8 cellular contexts compared by ENCODE assay signal in genomic region chr22:24952837-24953293, GRCh38. TPM values are rescaled to one million over a fixed set of nuclear protein-coding genes. Genes with fewer than 3 reads are reported as not detected.
DNase-seq lines count a peak whose midpoint lies in the region; ATAC-seq, FAIRE-seq and TF ChIP-seq lines count a peak whose summit lies in the region.

No MANE protein-coding gene starts in this region.

- intact Hi-C loops in GM12878 (cut with micrococcal nuclease; ENCODE audit: unreplicated experiment) (loop anchor here (1.0 kb wide), 1 partner anchor 95 kb away; no protein-coding TSS in a partner anchor), sciatic nerve (cut with DNase I) (loop anchor here (5.0 kb wide), 1 partner anchor 99 kb away; no protein-coding TSS in a partner anchor)

- CTCF ChIA-PET in GM12878 (lab: Yijun Ruan, JAX): no interaction called here

- in situ Hi-C loops in GM12878 (cut with MboI): no loop called here

- TF ChIP-seq POLR2A in GM12878 (IDR thresholded peaks at IDR 0.05; ENCODE audit: low read depth, low read length): no peak

- H3K36me3 ChIP-seq in GM12878 (ENCODE audit: control insufficient read depth in 2 of 2, insufficient read depth in 2 of 2, low read length in 1 of 2): no peaks in the 10 kb centered on the region

- DNase-seq in DMS53 (lab: John Stamatoyannopoulos, UW): peak; percentile 75
- no peak for DNase-seq in DMS53 treated with DMSO at 0.1 percent for 48 hours (lab: John Stamatoyannopoulos, UW; ENCODE audit: unreplicated experiment)
- DNase-seq in NCI-H1105 treated with DMSO at 0.1 percent for 48 hours (lab: John Stamatoyannopoulos, UW): peak; percentile 54
- no peak for DNase-seq in GM12878 (ENCODE audit: low read depth, low spot score)
- peak; percentile 73 for DNase-seq in sciatic nerve (ENCODE audit: low spot score)

- no peak for FAIRE-seq in GM12878 (lab: Jason Lieb, UNC)

- no peak for TF ChIP-seq RAD21 in GM12878 (IDR thresholded peaks at IDR 0.05; ENCODE audit: insufficient read depth, low read depth, low read length)

- 11% methylated on average over 21 of the region's 29 CpGs for WGBS in GM12878 (ENCODE audit: insufficient coverage, insufficient replicate concordance, low lambda C conversion rate, missing lambda C conversion rate)

- ATAC-seq in GM12878 (no peak), sciatic nerve (peak; percentile 20), HG02973 (IDR thresholded peaks at IDR 0.05; ENCODE audit: unreplicated experiment) (no peak), HG03175 (IDR thresholded peaks at IDR 0.05; ENCODE audit: unreplicated experiment) (no peak)

- peak overlapping the region; percentile 88; the same call in 1 of the 2 replicates for H2AFZ ChIP-seq in GM12878 (ENCODE audit: control insufficient read depth, low read depth, low read length)

- no peak for TF ChIP-seq EP300 in GM12878 (IDR thresholded peaks at IDR 0.05; ENCODE audit: borderline replicate concordance in 1 of 2, control insufficient read depth in 1 of 2, low read depth in 2 of 2, low read length in 2 of 2)

- H3K79me2 ChIP-seq in GM12878 (ENCODE audit: control insufficient read depth, insufficient read depth, low read length): no peaks in the 10 kb centered on the region

- TF ChIP-seq CTCF in GM12878 (IDR thresholded peaks at IDR 0.05 in 2 of 3, conservative IDR thresholded peaks at IDR 0.05 in 1 of 3; ENCODE audit: control insufficient read depth in 2 of 3, extremely low read depth in 1 of 3, insufficient read depth in 1 of 3, low read depth in 3 of 3, low read length in 3 of 3): no peak

- no peak overlapping the region for H3K9ac ChIP-seq in GM12878 (ENCODE audit: control insufficient read depth, insufficient read depth, low read length)

- H3K4me2 ChIP-seq in GM12878 (ENCODE audit: control insufficient read depth, insufficient read depth): peak overlapping the region; percentile 93

- BruUV-seq in GM12878 (replicated peaks; lab: Mats Ljungman, UMichigan): no TSS peak

- SMC1A ChIA-PET in GM12878 (lab: Charles Lee; ENCODE audit: uncharacterized antibody, unreplicated experiment): no interaction called here

- H3K4me1 ChIP-seq in GM12878 (ENCODE audit: control insufficient read depth, insufficient read depth, low read length): no peaks in the 10 kb centered on the region

- POLR2A ChIA-PET in GM12878 (lab: Charles Lee): no interaction called here

- H3K9me3 ChIP-seq in GM12878 (replicated peaks; ENCODE audit: control insufficient read depth, insufficient read depth, low read length) (no peaks in the 10 kb centered on the region), iPS-18c (ENCODE audit: control insufficient read depth, insufficient read depth, low read length) (no peaks in the 10 kb centered on the region)

- H3K27ac ChIP-seq in GM12878 (ENCODE audit: control insufficient read depth, insufficient read depth): no peak overlapping the region

- RAD21 ChIA-PET in GM12878 (lab: Charles Lee; ENCODE audit: unreplicated experiment): no interaction called here

- H4K20me1 ChIP-seq in GM12878 (ENCODE audit: control insufficient read depth, insufficient read depth): no peaks in the 10 kb centered on the region; the same call in 1 of the 2 replicates

- H3K27me3 ChIP-seq in GM12878 (replicated peaks in 1 of 2; ENCODE audit: control insufficient read depth in 2 of 2, insufficient read depth in 2 of 2, low read length in 1 of 2): peaks cover 0 to 4% of the 10 kb centered on the region in 2 experiments

- peak overlapping the region; percentile 55; the same call in 1 of the 2 replicates for H3K4me3 ChIP-seq in GM12878
- peak overlapping the region; percentile 91 for H3K4me3 ChIP-seq in iPS-18c (ENCODE audit: insufficient read depth, low read depth, low read length)

TF ChIP-seq in GM12878, 131 proteins besides CTCF, POLR2A, EP300 and RAD21:
- TF ChIP-seq IKZF1 (conservative IDR thresholded peaks at IDR 0.05) (0 out of 2 replicates have a peak, but pooled peaks have one; percentile 11), SUPT20H (IDR thresholded peaks at IDR 0.05; ENCODE audit: borderline replicate concordance, control insufficient read depth, low read depth, low read length) (no peak), LARP7 (IDR thresholded peaks at IDR 0.05) (peak; percentile 12; the same call in 1 of the 2 replicates)
- TF ChIP-seq, protein P1, sequence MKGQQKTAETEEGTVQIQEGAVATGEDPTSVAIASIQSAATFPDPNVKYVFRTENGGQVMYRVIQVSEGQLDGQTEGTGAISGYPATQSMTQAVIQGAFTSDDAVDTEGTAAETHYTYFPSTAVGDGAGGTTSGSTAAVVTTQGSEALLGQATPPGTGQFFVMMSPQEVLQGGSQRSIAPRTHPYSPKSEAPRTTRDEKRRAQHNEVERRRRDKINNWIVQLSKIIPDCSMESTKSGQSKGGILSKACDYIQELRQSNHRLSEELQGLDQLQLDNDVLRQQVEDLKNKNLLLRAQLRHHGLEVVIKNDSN (IDR thresholded peaks at IDR 0.05; ENCODE audit: borderline replicate concordance, extremely low read length, insufficient read depth, low read depth, low read length): peak; percentile 13
- TF ChIP-seq, protein P2, sequence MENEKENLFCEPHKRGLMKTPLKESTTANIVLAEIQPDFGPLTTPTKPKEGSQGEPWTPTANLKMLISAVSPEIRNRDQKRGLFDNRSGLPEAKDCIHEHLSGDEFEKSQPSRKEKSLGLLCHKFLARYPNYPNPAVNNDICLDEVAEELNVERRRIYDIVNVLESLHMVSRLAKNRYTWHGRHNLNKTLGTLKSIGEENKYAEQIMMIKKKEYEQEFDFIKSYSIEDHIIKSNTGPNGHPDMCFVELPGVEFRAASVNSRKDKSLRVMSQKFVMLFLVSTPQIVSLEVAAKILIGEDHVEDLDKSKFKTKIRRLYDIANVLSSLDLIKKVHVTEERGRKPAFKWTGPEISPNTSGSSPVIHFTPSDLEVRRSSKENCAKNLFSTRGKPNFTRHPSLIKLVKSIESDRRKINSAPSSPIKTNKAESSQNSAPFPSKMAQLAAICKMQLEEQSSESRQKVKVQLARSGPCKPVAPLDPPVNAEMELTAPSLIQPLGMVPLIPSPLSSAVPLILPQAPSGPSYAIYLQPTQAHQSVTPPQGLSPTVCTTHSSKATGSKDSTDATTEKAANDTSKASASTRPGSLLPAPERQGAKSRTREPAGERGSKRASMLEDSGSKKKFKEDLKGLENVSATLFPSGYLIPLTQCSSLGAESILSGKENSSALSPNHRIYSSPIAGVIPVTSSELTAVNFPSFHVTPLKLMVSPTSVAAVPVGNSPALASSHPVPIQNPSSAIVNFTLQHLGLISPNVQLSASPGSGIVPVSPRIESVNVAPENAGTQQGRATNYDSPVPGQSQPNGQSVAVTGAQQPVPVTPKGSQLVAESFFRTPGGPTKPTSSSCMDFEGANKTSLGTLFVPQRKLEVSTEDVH (IDR thresholded peaks at IDR 0.05; ENCODE audit: low read depth, partially characterized antibody): no peak

RNA-seq across cellular contexts. Expression of gene KIAA1671, which starts 0.3 kb away (rescaled TPM):
- total RNA-seq in GM12878 (2013; cell fraction: nucleolus; rRNA removed): 0.48 and 0.83 TPM in 2 replicates
- total RNA-seq in GM12878 (2014; rRNA removed): 0.16 and 0.28 TPM in 2 replicates
- 0.18 TPM in 2 replicates for total RNA-seq in GM12878 (2014; rRNA removed; fragmentation: Illumina TruSeq; extraction: Trizol)
- 0.53 and 0.82 TPM in 2 replicates for total RNA-seq in GM12878 (2021)
- 0.14 TPM for polyA plus RNA-seq in GM12878 (2011; ENCODE audit: low read depth)
- 2.2 and 2.7 TPM in 2 replicates for polyA plus RNA-seq in GM12878 (2011; rRNA removed)
- polyA plus RNA-seq in GM12878 (2011; cell fraction: cytosol; rRNA removed): 1.9 and 2.1 TPM in 2 replicates
- 1.1 and 1.6 TPM in 2 replicates for polyA plus RNA-seq in GM12878 (2011; cell fraction: nucleus; rRNA removed)
- 0.09 and 0.21 TPM in 2 replicates for polyA plus RNA-seq in GM12878 (2012)
- polyA plus RNA-seq in GM12878 (2014; fragmentation: Illumina TruSeq; extraction: Trizol): 0.49 and 0.57 TPM in 2 replicates
- polyA plus RNA-seq in GM12878 (2014; fragmentation: Nextera tagmentation; extraction: Ambion mirVana): under 1 TPM; 0.05 TPM
- 0.29 and 0.38 TPM in 2 replicates for polyA plus RNA-seq in GM12878 (2014; rRNA removed)
- under 1 TPM; 0.28 to 0.48 TPM for polyA plus RNA-seq in GM12878 (2016; fragmentation: Nextera tagmentation; extraction: Ambion mirVana)
- polyA minus RNA-seq in GM12878 (2011; rRNA and poly(A)+ RNA removed): 2.5 and 2.6 TPM in 2 replicates
- 0.80 and 1.8 TPM in 2 replicates for polyA minus RNA-seq in GM12878 (2011; cell fraction: cytosol; rRNA and poly(A)+ RNA removed)
- polyA minus RNA-seq in GM12878 (2011; cell fraction: nucleus; rRNA and poly(A)+ RNA removed): 1.2 and 2.4 TPM in 2 replicates
- 65.1 TPM for total RNA-seq in sciatic nerve

RNA-seq across cellular contexts. Expression of gene LHFPL7, which starts 6.4 kb away (rescaled TPM):
- not detected in 2 replicates for total RNA-seq in GM12878 (2013; cell fraction: nucleolus; rRNA removed)
- not detected in 2 replicates for total RNA-seq in GM12878 (2014; rRNA removed)
- not detected in 2 replicates for total RNA-seq in GM12878 (2014; rRNA removed; fragmentation: Illumina TruSeq; extraction: Trizol)
- not detected in 2 replicates for total RNA-seq in GM12878 (2021)
- not detected for polyA plus RNA-seq in GM12878 (2011; ENCODE audit: low read depth)
- not detected in 2 replicates for polyA plus RNA-seq in GM12878 (2011; rRNA removed)
- 0.08 TPM in 1 of 2 replicates, not detected in the other for polyA plus RNA-seq in GM12878 (2011; cell fraction: cytosol; rRNA removed)
- polyA plus RNA-seq in GM12878 (2011; cell fraction: nucleus; rRNA removed): not detected in 2 replicates
- polyA plus RNA-seq in GM12878 (2012): not detected in 2 replicates
- polyA plus RNA-seq in GM12878 (2014; fragmentation: Illumina TruSeq; extraction: Trizol): not detected in 2 replicates
- not detected for polyA plus RNA-seq in GM12878 (2014; fragmentation: Nextera tagmentation; extraction: Ambion mirVana)
- polyA plus RNA-seq in GM12878 (2014; rRNA removed): not detected in 2 replicates
- not detected for polyA plus RNA-seq in GM12878 (2016; fragmentation: Nextera tagmentation; extraction: Ambion mirVana)
- polyA minus RNA-seq in GM12878 (2011; rRNA and poly(A)+ RNA removed): not detected in 2 replicates
- polyA minus RNA-seq in GM12878 (2011; cell fraction: cytosol; rRNA and poly(A)+ RNA removed): not detected in 2 replicates
- not detected in 2 replicates for polyA minus RNA-seq in GM12878 (2011; cell fraction: nucleus; rRNA and poly(A)+ RNA removed)
- total RNA-seq in sciatic nerve: not detected

Comparison
In these comparisons a context has a peak if more than half of its experiments do, and no peak if none do; other contexts are left out.
1. DNase-seq: peak in DMS53 (single experiment), NCI-H1105 treated with DMSO at 0.1 percent for 48 hours (single experiment) and sciatic nerve (single experiment); none in DMS53 treated with DMSO at 0.1 percent for 48 hours (single experiment) and GM12878 (single experiment).
2. RNA of gene KIAA1671, which starts 0.3 kb away (total RNA-seq): 65.1 TPM in sciatic nerve (single experiment); 0.16 to 0.83 TPM in GM12878; every median in the first group is over 10 times any median in the second.